Comparison of ENCODE assay signal across 9 cellular contexts in genomic region chr12:53508534-53509199, GRCh38. TPM values are rescaled to one million over a fixed set of nuclear protein-coding genes. Genes with fewer than 3 reads are reported as not detected.
A peak's percentile ranks its signal among the peaks of the same experiment; 100 is the strongest.
DNase-seq lines count a peak whose midpoint lies in the region; ATAC-seq and TF ChIP-seq lines count a peak whose summit lies in the region.
"Had no signal": no experiment of that assay in that cellular context is flagged by ENCODE, and none has a peak within 500 bp of the region (broad histone marks: within the 10 kb centered on the region; RNA-seq: fewer than 3 reads in every experiment).

No MANE protein-coding gene starts in this region.

- intact Hi-C loops in prostate gland (cut with DNase I): loop anchor here (2.0 to 10.0 kb wide), 3 partner anchors 156 to 454 kb away; partner anchors contain the start of genes AAAS and TNS2

- H3K4me3 ChIP-seq in prostate gland: no peak overlapping the region

- peak overlapping the region in 1 of 2 donors; percentile 83 for H3K27ac Mint-ChIP-seq in activated naive CD4-positive, alpha-beta T cell treated with anti-CD3 and anti-CD28 coated beads, Interleukin-2, amount 50 U/mL, for 72 hours
- H3K27ac Mint-ChIP-seq in glutamatergic neuron (ENCODE audit: unreplicated experiment): peak overlapping the region; percentile 62

- H3K27me3 Mint-ChIP-seq in glutamatergic neuron (ENCODE audit: unreplicated experiment): peaks cover 3% of the 10 kb centered on the region

- H3K4me1 ChIP-seq in prostate gland (replicated peaks): no peaks in the 10 kb centered on the region

- no peaks in the 10 kb centered on the region for H3K9me3 ChIP-seq in prostate gland

- no peaks in the 10 kb centered on the region for H3K9me3 Mint-ChIP-seq in activated naive CD4-positive, alpha-beta T cell treated with anti-CD3 and anti-CD28 coated beads, Interleukin-2, amount 50 U/mL, for 72 hours
- H3K9me3 Mint-ChIP-seq in glutamatergic neuron (ENCODE audit: unreplicated experiment): peaks cover 3% of the 10 kb centered on the region

- H3K36me3 Mint-ChIP-seq in activated naive CD4-positive, alpha-beta T cell treated with anti-CD3 and anti-CD28 coated beads, Interleukin-2, amount 50 U/mL, for 72 hours: no peaks in the 10 kb centered on the region
- H3K36me3 Mint-ChIP-seq in glutamatergic neuron (ENCODE audit: unreplicated experiment): peaks cover 2% of the 10 kb centered on the region

- TF ChIP-seq CTCF in GM12873 (IDR thresholded peaks at IDR 0.05; ENCODE audit: insufficient read depth, low read depth, low read length, missing control alignments) (peak; percentile 96), glutamatergic neuron (IDR thresholded peaks at IDR 0.05; ENCODE audit: partially characterized antibody, unreplicated experiment) (peak; percentile 93), prostate gland (IDR thresholded peaks at IDR 0.05) (peak; percentile 67 to 92 (median 84))

- peak; percentile 29 for DNase-seq in NCI-H1105 (lab: John Stamatoyannopoulos, UW)
- DNase-seq in SKM-1 treated with dmso at 0.1 percent for 144 hours (lab: John Stamatoyannopoulos, UW; ENCODE audit: unreplicated experiment): peak; percentile 63
- peak; percentile 85 to 89 for DNase-seq in activated naive CD4-positive, alpha-beta T cell treated with anti-CD3 and anti-CD28 coated beads, Interleukin-2, amount 50 U/mL, for 72 hours (ENCODE audit: low spot score in 2 of 2)
- DNase-seq in glutamatergic neuron: peak; percentile 93
- DNase-seq in prostate gland (ENCODE audit: low spot score): peak; percentile 77

- no peaks in the 10 kb centered on the region for H3K27me3 ChIP-seq in prostate gland (replicated peaks; ENCODE audit: insufficient read depth)

- no peak overlapping the region for H3K27ac ChIP-seq in prostate gland

- ATAC-seq in HG02623 (IDR thresholded peaks at IDR 0.05; ENCODE audit: unreplicated experiment) (peak; percentile 76), HG03039 (IDR thresholded peaks at IDR 0.05; ENCODE audit: unreplicated experiment) (no peak)
- ATAC-seq in activated naive CD4-positive, alpha-beta T cell treated with anti-CD3 and anti-CD28 coated beads, Interleukin-2, amount 50 U/mL, for 72 hours: peak; percentile 93 to 98

- no peak overlapping the region for H3K4me3 Mint-ChIP-seq in glutamatergic neuron (ENCODE audit: unreplicated experiment)

- peaks cover 9% of the 10 kb centered on the region for H3K4me1 Mint-ChIP-seq in glutamatergic neuron (ENCODE audit: low read depth, unreplicated experiment)

- H3K36me3 ChIP-seq in prostate gland: no peaks in the 10 kb centered on the region

- 34% methylated on average over 7 of the region's 7 CpGs for WGBS in prostate gland

- TF ChIP-seq POLR2A in prostate gland (IDR thresholded peaks at IDR 0.05): no peak

RNA-seq across cellular contexts. Expression of gene NPFF, which starts 1.4 kb away (rescaled TPM):
- total RNA-seq in activated naive CD4-positive, alpha-beta T cell treated with anti-CD3 and anti-CD28 coated beads, Interleukin-2, amount 50 U/mL, for 72 hours: not detected
- total RNA-seq in glutamatergic neuron (ENCODE audit: unreplicated experiment): not detected
- total RNA-seq in prostate gland: not detected
- total RNA-seq: urinary bladder had no signal

RNA-seq across cellular contexts. Expression of gene TARBP2, which starts 7.6 kb away (rescaled TPM):
- 10 to 100 TPM; 29.9 to 30.4 TPM for total RNA-seq in activated naive CD4-positive, alpha-beta T cell treated with anti-CD3 and anti-CD28 coated beads, Interleukin-2, amount 50 U/mL, for 72 hours
- total RNA-seq in glutamatergic neuron (ENCODE audit: unreplicated experiment): 49.0 TPM
- 10 to 100 TPM; 23.4 to 45.7 TPM for total RNA-seq in prostate gland

RNA-seq across cellular contexts. Expression of gene MAP3K12, which starts 9.4 kb away (rescaled TPM):
- 10 to 100 TPM in 1 of 2 donors, 1 to 10 TPM in 1; 9.5 to 21.7 TPM for total RNA-seq in activated naive CD4-positive, alpha-beta T cell treated with anti-CD3 and anti-CD28 coated beads, Interleukin-2, amount 50 U/mL, for 72 hours
- total RNA-seq in glutamatergic neuron (ENCODE audit: unreplicated experiment) (94.2 TPM), prostate gland (10 to 100 TPM in 1 of 2 donors, 1 to 10 TPM in 1; 4.3 to 30.9 TPM)

RNA-seq across cellular contexts. Expression of gene PCBP2, which starts 56.8 kb away (rescaled TPM):
- 1,000 to 10,000 TPM in 1 of 2 donors, 100 to 1,000 TPM in 1; 786 to 1,016 TPM for total RNA-seq in activated naive CD4-positive, alpha-beta T cell treated with anti-CD3 and anti-CD28 coated beads, Interleukin-2, amount 50 U/mL, for 72 hours
- total RNA-seq in glutamatergic neuron (ENCODE audit: unreplicated experiment) (1,170 TPM), prostate gland (100 to 1,000 TPM; 322 to 534 TPM)

Comparison
In these comparisons a context has a peak if more than half of its experiments do, and no peak if none do; other contexts are left out.
1. DNase-seq: peak in every context shown above with its lines; median percentile 93 in glutamatergic neuron; 87 in activated naive CD4-positive, alpha-beta T cell treated with anti-CD3 and anti-CD28 coated beads, Interleukin-2, amount 50 U/mL, for 72 hours; 77 in prostate gland; 63 in SKM-1 treated with dmso at 0.1 percent for 144 hours; 29 in NCI-H1105.